In genomic region chr17:3534881-3535252, GRCh38 we compare ENCODE assay signal across 9 cellular contexts. TPM values are rescaled to one million over a fixed set of nuclear protein-coding genes. Genes with fewer than 3 reads are reported as not detected.
DNase-seq lines count a peak whose midpoint lies in the region; ATAC-seq and TF ChIP-seq lines count a peak whose summit lies in the region.
"Had no signal": no experiment of that assay in that cellular context is flagged by ENCODE, and none has a peak within 500 bp of the region (broad histone marks: within the 10 kb centered on the region; RNA-seq: fewer than 3 reads in every experiment).

No MANE protein-coding gene starts in this region.

- no peak overlapping the region for H3K27ac ChIP-seq in effector memory CD4-positive, alpha-beta T cell (ENCODE audit: insufficient read depth, low read length, poor library complexity, severe bottlenecking)

- ATAC-seq in HG03460 (IDR thresholded peaks at IDR 0.05; ENCODE audit: unreplicated experiment) (no peak), GM19467 (IDR thresholded peaks at IDR 0.05; ENCODE audit: unreplicated experiment) (no peak)

- peak overlapping the region; percentile 6 for H3K4me3 Mint-ChIP-seq in osteocyte (ENCODE audit: unreplicated experiment)

- H3K27me3 Mint-ChIP-seq in osteocyte (ENCODE audit: unreplicated experiment) = peaks cover 13% of the 10 kb centered on the region

- no peak for TF ChIP-seq CTCF in fibroblast of pulmonary artery (IDR thresholded peaks at IDR 0.05; ENCODE audit: low read length, missing control alignments)
- no peak for TF ChIP-seq CTCF in osteocyte (IDR thresholded peaks at IDR 0.05)

- H3K27me3 ChIP-seq in effector memory CD4-positive, alpha-beta T cell (replicated peaks; ENCODE audit: control insufficient read depth, insufficient read depth, low read length, poor library complexity, severe bottlenecking) = no peaks in the 10 kb centered on the region

- no peaks in the 10 kb centered on the region for H3K36me3 Mint-ChIP-seq in osteocyte (ENCODE audit: unreplicated experiment)

- no peaks in the 10 kb centered on the region for H3K9me3 ChIP-seq in effector memory CD4-positive, alpha-beta T cell (ENCODE audit: control insufficient read depth, low read length)

- H3K9me3 Mint-ChIP-seq in osteocyte (ENCODE audit: unreplicated experiment) = no peaks in the 10 kb centered on the region

- peak; percentile 63 for DNase-seq in G401 (ENCODE audit: low spot score)
- DNase-seq in NCI-H460 (ENCODE audit: extremely low read depth, low read depth) = peak; percentile 21
- DNase-seq in fibroblast of pulmonary artery (ENCODE audit: low read depth) = peak; percentile 51
- no peak for DNase-seq in osteocyte (ENCODE audit: extremely low spot score, unreplicated experiment)
- DNase-seq in NCI-H1048 (lab: John Stamatoyannopoulos, UW) = no peak
- no peak for DNase-seq in effector memory CD4-positive, alpha-beta T cell

- H3K36me3 ChIP-seq in effector memory CD4-positive, alpha-beta T cell (ENCODE audit: control insufficient read depth, insufficient read depth, low read length) = no peaks in the 10 kb centered on the region

- H3K27ac Mint-ChIP-seq in osteocyte (ENCODE audit: unreplicated experiment) = no peak overlapping the region

- no peak overlapping the region for H3K4me3 ChIP-seq in fibroblast of pulmonary artery (replicated peaks; ENCODE audit: low read depth, low read length)
- H3K4me3 ChIP-seq in effector memory CD4-positive, alpha-beta T cell (ENCODE audit: insufficient read depth, low read depth, low read length, poor library complexity, severe bottlenecking) = no peak overlapping the region
- H3K4me3 ChIP-seq: K562 had no signal

- in situ Hi-C loops in G401 (cut with HindIII; ENCODE audit: low sequenced_read_pairs) = no loop called here

- H3K4me1 Mint-ChIP-seq in osteocyte (ENCODE audit: unreplicated experiment) = no peaks in the 10 kb centered on the region

- H3K4me1 ChIP-seq in effector memory CD4-positive, alpha-beta T cell (ENCODE audit: control insufficient read depth, insufficient read depth, low read length, poor library complexity, severe bottlenecking) = peaks cover 3% of the 10 kb centered on the region

RNA-seq across cellular contexts. Expression of gene TRPV3, which starts 22.7 kb away (rescaled TPM):
- 0.25 and 0.61 TPM in 2 replicates for total RNA-seq in G401 (2014; rRNA removed; shearing (Covaris generic))
- total RNA-seq in NCI-H460 (2014; rRNA removed; shearing (Covaris generic)) = 0.40 and 0.57 TPM in 2 replicates
- polyA plus RNA-seq in NCI-H460 (2014; cell fraction: nucleus; rRNA removed) = 0.25 and 0.72 TPM in 2 replicates
- total RNA-seq in osteocyte = 0.08 and 0.50 TPM in 2 replicates

RNA-seq across cellular contexts. Expression of gene ASPA, which starts 59.1 kb away (rescaled TPM):
- not detected in 2 replicates for total RNA-seq in G401 (2014; rRNA removed; shearing (Covaris generic))
- not detected in 2 replicates for total RNA-seq in NCI-H460 (2014; rRNA removed; shearing (Covaris generic))
- polyA plus RNA-seq in NCI-H460 (2014; cell fraction: nucleus; rRNA removed) = 0.08 and 1.1 TPM in 2 replicates
- total RNA-seq in osteocyte = not detected in 2 replicates
- total RNA-seq: K562 had no signal
- polyA plus RNA-seq: K562 had no signal

Comparison
In these comparisons a context has a peak if more than half of its experiments do, and no peak if none do; other contexts are left out.
1. DNase-seq: peak in G401 (single experiment), NCI-H460 (single experiment) and fibroblast of pulmonary artery (single experiment); none in osteocyte (single experiment), NCI-H1048 (single experiment) and effector memory CD4-positive, alpha-beta T cell (0 of 3).